8 cellular contexts compared by ENCODE assay signal in genomic region chr3:129121792-129122696, GRCh38. TPM values are rescaled to one million over a fixed set of nuclear protein-coding genes. Genes with fewer than 3 reads are reported as not detected.
DNase-seq lines count a peak whose midpoint lies in the region; ATAC-seq, FAIRE-seq and TF ChIP-seq lines count a peak whose summit lies in the region.

Gene RAB43, minus strand, starts transcription at chr3:129121804. Its CDS starts 315 bp downstream, at chr3:129121489.

- H3K27me3 ChIP-seq in HUES48 (ENCODE audit: control insufficient read depth, insufficient read depth, low read length) = no peaks in the 10 kb centered on the region
- no peaks in the 10 kb centered on the region for H3K27me3 ChIP-seq in fibroblast of lung (ENCODE audit: control insufficient read depth, insufficient read depth, low read length)
- H3K27me3 ChIP-seq in naive thymus-derived CD4-positive, alpha-beta T cell (ENCODE audit: control insufficient read depth in 2 of 2, insufficient read depth in 2 of 2, low read length in 2 of 2) = no peaks in the 10 kb centered on the region

- H3K9me3 ChIP-seq in HUES48 (ENCODE audit: control insufficient read depth, insufficient read depth, low read length) (no peaks in the 10 kb centered on the region), fibroblast of lung (ENCODE audit: control insufficient read depth, insufficient read depth, low read depth, low read length) (no peaks in the 10 kb centered on the region)
- H3K9me3 ChIP-seq in naive thymus-derived CD4-positive, alpha-beta T cell (ENCODE audit: control insufficient read depth in 2 of 3, low read length in 3 of 3) = no peaks in the 10 kb centered on the region

- peaks cover 27% of the 10 kb centered on the region for H3K79me2 ChIP-seq in fibroblast of lung (ENCODE audit: control insufficient read depth, insufficient read depth, low read length)

- H2AFZ ChIP-seq in fibroblast of lung (ENCODE audit: low read length) = peak within 1 kb of the TSS; percentile 71

- peak within 1 kb of the TSS; percentile 100 for H3K4me2 ChIP-seq in fibroblast of lung (ENCODE audit: extremely low read depth, insufficient read depth, low read length)

- no peaks in the 10 kb centered on the region for H3K27me3 Mint-ChIP-seq in naive thymus-derived CD4-positive, alpha-beta T cell

- H3K4me1 ChIP-seq in HUES48 (ENCODE audit: control insufficient read depth, insufficient read depth, low read length) (peaks cover 27% of the 10 kb centered on the region), fibroblast of lung (ENCODE audit: control insufficient read depth, extremely low read depth, insufficient read depth, low read length) (peaks cover 17% of the 10 kb centered on the region)
- peaks cover 18 to 28% of the 10 kb centered on the region in 2 donors for H3K4me1 ChIP-seq in naive thymus-derived CD4-positive, alpha-beta T cell (ENCODE audit: control insufficient read depth in 2 of 2, insufficient read depth in 2 of 2, low read length in 2 of 2)

- peak within 1 kb of the TSS; percentile 92 to 100 (median 97) for H3K27ac Mint-ChIP-seq in naive thymus-derived CD4-positive, alpha-beta T cell

- peaks cover 6 to 29% (median 25%) of the 10 kb centered on the region in 5 donors for H3K36me3 Mint-ChIP-seq in naive thymus-derived CD4-positive, alpha-beta T cell

- intact Hi-C loops in naive thymus-derived CD4-positive, alpha-beta T cell (cut with micrococcal nuclease) = loop anchor here (1.0 to 10.0 kb wide), 11 partner anchors 53 to 505 kb away; partner anchors contain the start of genes IFT122 (in 2 of the 2), ACAD9 (in 1 of the 2), RAB7A (in 1 of the 2) and RPN1 (in 1 of the 2)

- H3K4me3 Mint-ChIP-seq in naive thymus-derived CD4-positive, alpha-beta T cell = peak within 1 kb of the TSS; percentile 86 to 99 (median 98)

- H3K9ac ChIP-seq in HUES48 (ENCODE audit: low read depth, low read length) = peak within 1 kb of the TSS; percentile 78
- peak within 1 kb of the TSS; percentile 78 for H3K9ac ChIP-seq in fibroblast of lung (ENCODE audit: insufficient read depth, low read length)

- H3K4me3 ChIP-seq in HUES48 (ENCODE audit: low read depth, low read length) = peak within 1 kb of the TSS; percentile 95
- peak within 1 kb of the TSS; percentile 83 to 88 (median 87) for H3K4me3 ChIP-seq in fibroblast of lung (replicated peaks in 1 of 4; ENCODE audit: control extremely low read depth in 1 of 4, insufficient read depth in 1 of 4, low read depth in 3 of 4, low read length in 4 of 4)
- H3K4me3 ChIP-seq in naive thymus-derived CD4-positive, alpha-beta T cell (ENCODE audit: low read length) = peak within 1 kb of the TSS; percentile 95

- no peak for FAIRE-seq in RCC 7860 (lab: Jason Lieb, UNC)

- H3K4me1 Mint-ChIP-seq in naive thymus-derived CD4-positive, alpha-beta T cell = peaks cover 23 to 45% (median 28%) of the 10 kb centered on the region in 7 donors

- POLR2A ChIA-PET in naive thymus-derived CD4-positive, alpha-beta T cell (lab: Charles Lee) = interaction anchor here (0.5 to 8.9 kb wide), 26 partner anchors 10 to 472 kb away, joined by 3 to 111 read pairs (median 8); partner anchors contain the start of genes CFAP92, CNBP, COPG1 and EFCC1

- H3K36me3 ChIP-seq in HUES48 (ENCODE audit: control insufficient read depth, insufficient read depth, low read length) (no peaks in the 10 kb centered on the region), fibroblast of lung (ENCODE audit: control insufficient read depth, insufficient read depth, low read length) (no peaks in the 10 kb centered on the region)
- H3K36me3 ChIP-seq in naive thymus-derived CD4-positive, alpha-beta T cell (ENCODE audit: control insufficient read depth in 2 of 3, insufficient read depth in 3 of 3, low read length in 3 of 3) = peaks cover 0 to 22% (median 6%) of the 10 kb centered on the region in 3 experiments

- TF ChIP-seq CTCF in fibroblast of lung (conservative IDR thresholded peaks at IDR 0.05 in 1 of 2, IDR thresholded peaks at IDR 0.05 in 1 of 2; ENCODE audit: low read depth in 1 of 2, low read length in 2 of 2) = no peak

- peak in 13 of 14 donors; percentile 27 to 91 (median 73) for DNase-seq in C1 segment of cervical spinal cord (lab: John Stamatoyannopoulos, UW)
- DNase-seq in RCC 7860 (ENCODE audit: low spot score) = peak; percentile 55
- DNase-seq in activated T-helper 9 cell treated with anti-CD3 and anti-CD28 coated beads, Interleukin-2, amount 50 U/mL, for 16 hours (ENCODE audit: low read depth) = peak; percentile 76
- peak; percentile 73 for DNase-seq in fibroblast of lung (ENCODE audit: low read depth in 2 of 2)
- peak; percentile 81 to 90 (median 84) for DNase-seq in naive thymus-derived CD4-positive, alpha-beta T cell
- peak; percentile 78 to 83 for DNase-seq in stimulated activated CD8-positive, alpha-beta memory T cell treated with anti-CD3 and anti-CD28 coated beads, Interleukin-7, amount 100 ng/mL, for 48 hours (ENCODE audit: extremely low read depth in 1 of 2, low read depth in 1 of 2)

- ATAC-seq in GM19467 (IDR thresholded peaks at IDR 0.05; ENCODE audit: unreplicated experiment) = peak; percentile 42
- ATAC-seq in naive thymus-derived CD4-positive, alpha-beta T cell = peak; percentile 83

- peak within 1 kb of the TSS; percentile 88 for H3K27ac ChIP-seq in HUES48 (ENCODE audit: low read depth, low read length)
- peak within 1 kb of the TSS; percentile 81 for H3K27ac ChIP-seq in fibroblast of lung (ENCODE audit: insufficient read depth, low read length)
- peak within 1 kb of the TSS; percentile 83 for H3K27ac ChIP-seq in naive thymus-derived CD4-positive, alpha-beta T cell (ENCODE audit: low read depth, low read length)

- peaks cover 1% of the 10 kb centered on the region for H4K20me1 ChIP-seq in fibroblast of lung (ENCODE audit: control insufficient read depth, extremely low read depth, insufficient read depth, low read length)

- CTCF ChIA-PET in naive thymus-derived CD4-positive, alpha-beta T cell (lab: Charles Lee) = interaction anchor here (0.5 to 3.7 kb wide), 8 partner anchors 9 to 152 kb away, joined by 3 to 21 read pairs (median 3); no protein-coding TSS in a partner anchor

- H3K9me3 Mint-ChIP-seq in naive thymus-derived CD4-positive, alpha-beta T cell = no peaks in the 10 kb centered on the region

RNA-seq across cellular contexts. Expression of gene RAB43, which starts in this region (rescaled TPM):
- total RNA-seq in fibroblast of lung = 12.1 and 21.5 TPM in 2 replicates
- polyA plus RNA-seq in fibroblast of lung = 5.7 and 6.6 TPM in 2 replicates
- 13.5 and 18.7 TPM in 2 replicates for polyA plus RNA-seq in fibroblast of lung (2012)
- polyA minus RNA-seq in fibroblast of lung (ENCODE audit: low replicate concordance) = 24.5 and 31.8 TPM in 2 replicates
- 100 to 1,000 TPM in 2 of 5 experiments, 10 to 100 TPM in 3; 58.6 to 122 (median 72.8) TPM for total RNA-seq in naive thymus-derived CD4-positive, alpha-beta T cell
- polyA plus RNA-seq in naive thymus-derived CD4-positive, alpha-beta T cell = 10 to 100 TPM; 27.2 to 56.0 TPM

Comparison
In these comparisons a context has a peak if more than half of its experiments do, and no peak if none do; other contexts are left out.
1. Peak in every context shown above with its lines: DNase-seq, ATAC-seq, H3K4me3 ChIP-seq and H3K27ac ChIP-seq.